21 cellular contexts compared by ENCODE assay signal in the genomic region with DNA sequence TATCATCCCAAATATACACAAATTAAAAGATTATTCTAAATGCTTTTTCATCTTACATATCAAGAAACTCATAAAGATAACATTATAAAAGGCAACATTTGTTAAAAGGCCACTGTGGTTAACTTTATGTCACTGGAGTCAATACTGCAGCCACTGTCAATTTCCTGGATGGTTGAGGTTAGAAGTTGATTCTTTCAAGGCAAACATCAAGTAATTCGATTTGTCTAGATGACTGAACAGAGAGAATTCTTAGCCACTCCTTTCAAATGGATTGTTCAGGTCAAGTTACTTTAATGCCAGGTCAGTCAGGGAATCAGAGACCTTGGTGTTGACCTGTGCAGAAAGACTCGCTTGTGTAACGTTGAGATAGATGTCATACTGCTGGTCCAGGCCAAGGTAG. TPM values are rescaled to one million over a fixed set of nuclear protein-coding genes. Genes with fewer than 3 reads are reported as not detected.
DNase-seq lines count a peak whose midpoint lies in the region; ATAC-seq and TF ChIP-seq lines count a peak whose summit lies in the region.
"Had no signal": no experiment of that assay in that cellular context is flagged by ENCODE, and none has a peak within 500 bp of the region (broad histone marks: within the 10 kb centered on the region; RNA-seq: fewer than 3 reads in every experiment).

No MANE protein-coding gene starts in this region.

- TF ChIP-seq CTCF in Calu3 (IDR thresholded peaks at IDR 0.05; ENCODE audit: unreplicated experiment), result no peak

- H3K4me3 Mint-ChIP-seq in Calu3 (ENCODE audit: low read depth, unreplicated experiment), result no peak overlapping the region
- H3K4me3 Mint-ChIP-seq: CD4-positive, CD25-positive, alpha-beta regulatory T cell; CD8-positive, alpha-beta memory T cell; HFFc6; IgD-negative memory B cell had no signal

- ATAC-seq in GM21528 (IDR thresholded peaks at IDR 0.05; ENCODE audit: low FRiP score, unreplicated experiment), result no peak

- H3K27me3 Mint-ChIP-seq in Calu3 (ENCODE audit: unreplicated experiment), result no peaks in the 10 kb centered on the region
- H3K27me3 Mint-ChIP-seq: CD4-positive, CD25-positive, alpha-beta regulatory T cell; CD8-positive, alpha-beta memory T cell; IgD-negative memory B cell had no signal

- no peak overlapping the region for H3K27ac Mint-ChIP-seq in Calu3 (ENCODE audit: unreplicated experiment)
- H3K27ac Mint-ChIP-seq: CD8-positive, alpha-beta memory T cell; HFFc6; IgD-negative memory B cell had no signal

- DNase-seq in Calu3 (peak; percentile 17), M059J (ENCODE audit: low read depth) (peak; percentile 63), astrocyte of the hippocampus (ENCODE audit: low read depth, low spot score) (peak; percentile 40), left kidney (ENCODE audit: low read depth, low spot score) (peak; percentile 9), activated gamma-delta T cell (lab: John Stamatoyannopoulos, UW) (no peak), iPS-NIHi7 (ENCODE audit: extremely low spot score) (no peak), NCI-H226 (no peak)
- DNase-seq: ACHN; BE2C; C1 segment of cervical spinal cord; CD4-positive, CD25-positive, alpha-beta regulatory T cell; CD8-positive, alpha-beta memory T cell; COR-L47; DMS79 treated with DMSO at 0.1 percent for 48 hours; GF-D8; GM23248; HFFc6; KBM-7 had no signal

- H3K9me3 Mint-ChIP-seq in Calu3 (ENCODE audit: low read depth, unreplicated experiment), result no peaks in the 10 kb centered on the region
- H3K9me3 Mint-ChIP-seq: HFFc6 had no signal

- H3K36me3 Mint-ChIP-seq in Calu3 (ENCODE audit: insufficient read depth, unreplicated experiment), result peaks cover 5% of the 10 kb centered on the region

- peaks cover 10% of the 10 kb centered on the region for H3K4me1 Mint-ChIP-seq in Calu3 (ENCODE audit: low read depth, unreplicated experiment)
- H3K4me1 Mint-ChIP-seq: CD4-positive, CD25-positive, alpha-beta regulatory T cell; CD8-positive, alpha-beta memory T cell; IgD-negative memory B cell had no signal

- no TSS peak for BruUV-seq in Calu3 (replicated peaks; lab: Mats Ljungman, UMichigan)

- CTCF ChIA-PET in Calu3 (lab: Charles Lee), result no interaction called here

- intact Hi-C loops in Calu3 (cut with micrococcal nuclease; ENCODE audit: unreplicated experiment), result loop anchor here (5.0 to 10.0 kb wide), 2 partner anchors 43 to 146 kb away; no protein-coding TSS in a partner anchor

RNA-seq across cellular contexts. Expression of gene SIM1, which starts 44.4 kb away (rescaled TPM):
- not detected in 2 replicates for total RNA-seq in Calu3 (2022)
- total RNA-seq in M059J (2014; rRNA removed; shearing (Covaris generic)), result 6.0 and 7.8 TPM in 2 replicates
- total RNA-seq: CD8-positive, alpha-beta memory T cell; H4 had no signal

Comparison
In these comparisons a context has a peak if more than half of its experiments do, and no peak if none do; other contexts are left out.
1. DNase-seq: peak in Calu3 (single experiment), M059J (single experiment), astrocyte of the hippocampus (single experiment) and left kidney (single experiment); none in activated gamma-delta T cell (single experiment), iPS-NIHi7 (single experiment) and NCI-H226 (single experiment).